8 cellular contexts compared by ENCODE assay signal in genomic region chr18:63365909-63366269, GRCh38. TPM values are rescaled to one million over a fixed set of nuclear protein-coding genes. Genes with fewer than 3 reads are reported as not detected.
A peak's percentile ranks its signal among the peaks of the same experiment; 100 is the strongest.
DNase-seq lines count a peak whose midpoint lies in the region; ATAC-seq and TF ChIP-seq lines count a peak whose summit lies in the region.

No MANE protein-coding gene starts in this region.

- no peaks in the 10 kb centered on the region for H3K79me2 ChIP-seq in OCI-LY1 (ENCODE audit: insufficient read depth, low read length)

- H3K9me3 Mint-ChIP-seq in activated naive CD4-positive, alpha-beta T cell treated with anti-CD3 and anti-CD28 coated beads, Interleukin-2, amount 50 U/mL, for 24 hours = no peaks in the 10 kb centered on the region
- H3K9me3 Mint-ChIP-seq in natural killer cell = peaks cover 3% of the 10 kb centered on the region in 2 donors

- H3K27me3 ChIP-seq in OCI-LY1 (ENCODE audit: insufficient read depth, low read length) = no peaks in the 10 kb centered on the region
- H3K27me3 ChIP-seq in effector memory CD4-positive, alpha-beta T cell (replicated peaks; ENCODE audit: control insufficient read depth, insufficient read depth, low read length, poor library complexity, severe bottlenecking) = no peaks in the 10 kb centered on the region

- peaks cover 9% of the 10 kb centered on the region; the same call in 1 of the 2 replicates for H3K36me3 ChIP-seq in OCI-LY1 (ENCODE audit: insufficient read depth, low read length)
- peaks cover 11% of the 10 kb centered on the region for H3K36me3 ChIP-seq in effector memory CD4-positive, alpha-beta T cell (ENCODE audit: control insufficient read depth, insufficient read depth, low read length)

- H3K27me3 Mint-ChIP-seq in activated naive CD4-positive, alpha-beta T cell treated with anti-CD3 and anti-CD28 coated beads, Interleukin-2, amount 50 U/mL, for 24 hours = no peaks in the 10 kb centered on the region
- H3K27me3 Mint-ChIP-seq in natural killer cell (ENCODE audit: low read depth in 2 of 2) = peaks cover 3 to 10% of the 10 kb centered on the region in 2 donors

- peak overlapping the region; percentile 99 for H3K4me3 ChIP-seq in OCI-LY1 (ENCODE audit: low read depth, low read length, poor library complexity, severe bottlenecking)
- peak overlapping the region; percentile 96 for H3K4me3 ChIP-seq in effector memory CD4-positive, alpha-beta T cell (ENCODE audit: insufficient read depth, low read depth, low read length, poor library complexity, severe bottlenecking)

- intact Hi-C loops in natural killer cell (cut with micrococcal nuclease) = loop anchor here (2.0 to 5.0 kb wide), 2 partner anchors 36 to 45 kb away; no protein-coding TSS in a partner anchor

- peak overlapping the region; percentile 76 for H3K9ac ChIP-seq in OCI-LY1 (ENCODE audit: low read length)

- ATAC-seq in natural killer cell (no peak), HG03139 (IDR thresholded peaks at IDR 0.05; ENCODE audit: unreplicated experiment) (no peak), GM19035 (IDR thresholded peaks at IDR 0.05; ENCODE audit: unreplicated experiment) (no peak)

- H3K4me1 Mint-ChIP-seq in activated naive CD4-positive, alpha-beta T cell treated with anti-CD3 and anti-CD28 coated beads, Interleukin-2, amount 50 U/mL, for 24 hours = peaks cover 46% of the 10 kb centered on the region
- peaks cover 51 to 54% of the 10 kb centered on the region in 2 donors for H3K4me1 Mint-ChIP-seq in natural killer cell

- DNase-seq in activated naive CD4-positive, alpha-beta T cell (lab: John Stamatoyannopoulos, UW) = no peak
- DNase-seq in effector memory CD4-positive, alpha-beta T cell = no peak
- no peak for DNase-seq in natural killer cell
- no peak for DNase-seq in NCI-H2081 (lab: John Stamatoyannopoulos, UW)

- H3K27ac Mint-ChIP-seq in activated naive CD4-positive, alpha-beta T cell treated with anti-CD3 and anti-CD28 coated beads, Interleukin-2, amount 50 U/mL, for 24 hours = peak overlapping the region; percentile 92
- H3K27ac Mint-ChIP-seq in natural killer cell = peak overlapping the region; percentile 30 to 69

- H3F3A ChIP-seq in OCI-LY1 (ENCODE audit: insufficient read depth, low read length) = no peaks in the 10 kb centered on the region

- H3K9me2 ChIP-seq in OCI-LY1 (ENCODE audit: low read depth, low read length) = no peaks in the 10 kb centered on the region

- H4K20me1 ChIP-seq in OCI-LY1 (ENCODE audit: insufficient read depth, low read length) = no peaks in the 10 kb centered on the region

- H3K9me3 ChIP-seq in OCI-LY1 (ENCODE audit: low read length) = 0 out of 2 replicates have a peak, but pooled peaks cover 3% of the 10 kb centered on the region
- H3K9me3 ChIP-seq in effector memory CD4-positive, alpha-beta T cell (ENCODE audit: control insufficient read depth, low read length) = no peaks in the 10 kb centered on the region

- no peak overlapping the region for H3K27ac ChIP-seq in OCI-LY1 (ENCODE audit: low read depth, low read length, poor library complexity, severe bottlenecking)
- H3K27ac ChIP-seq in effector memory CD4-positive, alpha-beta T cell (ENCODE audit: insufficient read depth, low read length, poor library complexity, severe bottlenecking) = peak overlapping the region; percentile 81

- H2AFZ ChIP-seq in OCI-LY1 (ENCODE audit: low read length) = no peak overlapping the region

- peak overlapping the region; percentile 69 for H3K4me2 ChIP-seq in OCI-LY1 (ENCODE audit: low read length)

- peak overlapping the region; percentile 98 for H3K4me3 Mint-ChIP-seq in activated naive CD4-positive, alpha-beta T cell treated with anti-CD3 and anti-CD28 coated beads, Interleukin-2, amount 50 U/mL, for 24 hours
- peak overlapping the region; percentile 86 for H3K4me3 Mint-ChIP-seq in natural killer cell

- H3K4me1 ChIP-seq in OCI-LY1 (ENCODE audit: insufficient read depth, low read length, severe bottlenecking) = peaks cover 18% of the 10 kb centered on the region
- peaks cover 22% of the 10 kb centered on the region for H3K4me1 ChIP-seq in effector memory CD4-positive, alpha-beta T cell (ENCODE audit: control insufficient read depth, insufficient read depth, low read length, poor library complexity, severe bottlenecking)

- TF ChIP-seq CTCF in OCI-LY1 (IDR thresholded peaks at IDR 0.05; ENCODE audit: low read length) (no peak), natural killer cell (IDR thresholded peaks at IDR 0.05) (no peak)

- peaks cover 11% of the 10 kb centered on the region for H3K36me3 Mint-ChIP-seq in activated naive CD4-positive, alpha-beta T cell treated with anti-CD3 and anti-CD28 coated beads, Interleukin-2, amount 50 U/mL, for 24 hours
- no peaks in the 10 kb centered on the region for H3K36me3 Mint-ChIP-seq in natural killer cell

RNA-seq across cellular contexts. Expression of gene KDSR, which starts 1.1 kb away (rescaled TPM):
- total RNA-seq in natural killer cell = 10 to 100 TPM; 11.1 to 15.1 (median 11.6) TPM

RNA-seq across cellular contexts. Expression of gene BCL2, which starts 46.3 kb away (rescaled TPM):
- total RNA-seq in natural killer cell = 10 to 100 TPM; 28.2 to 64.2 (median 33.4) TPM

RNA-seq across cellular contexts. Expression of gene VPS4B, which starts 56.4 kb away (rescaled TPM):
- total RNA-seq in natural killer cell = 100 to 1,000 TPM; 101 to 128 (median 107) TPM
